19 cellular contexts compared by ENCODE assay signal in the genomic region with DNA sequence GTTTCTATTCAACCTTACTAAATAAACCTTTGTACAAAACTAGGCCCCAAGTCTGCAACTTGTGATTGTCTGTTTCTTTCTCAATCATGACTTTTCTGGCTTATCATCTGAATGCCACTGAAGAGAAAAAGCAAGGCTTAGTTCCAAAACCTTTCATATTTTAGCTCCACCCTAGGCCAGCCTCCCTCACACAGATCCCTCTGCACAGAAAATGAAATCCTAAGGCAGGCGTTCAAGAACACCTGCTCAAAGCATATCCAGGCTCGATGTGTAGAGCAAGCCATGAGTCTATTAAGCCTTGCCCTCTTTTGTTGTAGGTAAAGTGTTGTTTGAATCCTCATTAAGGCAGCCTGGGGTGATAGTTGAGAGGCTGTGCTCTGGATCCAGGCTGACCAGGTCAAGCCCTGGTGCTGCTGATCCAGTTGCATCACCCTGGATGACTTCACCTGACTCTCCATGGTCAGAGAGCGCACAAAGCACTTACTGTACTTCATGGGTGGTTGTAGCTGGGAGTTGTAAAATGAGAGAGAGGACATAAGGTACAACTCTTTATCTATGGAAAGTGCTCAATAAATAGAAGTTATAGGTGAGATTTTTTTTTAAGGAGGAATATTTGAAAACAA. TPM values are rescaled to one million over a fixed set of nuclear protein-coding genes. Genes with fewer than 3 reads are reported as not detected.
"Had no signal": no experiment of that assay in that cellular context is flagged by ENCODE, and none has a peak within 500 bp of the region (broad histone marks: within the 10 kb centered on the region; RNA-seq: fewer than 3 reads in every experiment).

No MANE protein-coding gene starts in this region.

- H3K36me3 Mint-ChIP-seq: naive thymus-derived CD4-positive, alpha-beta T cell; stimulated activated naive B cell treated with anti-CD40 and anti-IgM and Interleukin-4, amounts not matched to agents 10 μg/mL and 1 μg/mL and 100 μg/mL, for 72 hours had no signal

- DNase-seq: activated CD4-positive, alpha-beta T cell treated with anti-CD3 and anti-CD28 coated beads, Interleukin-2, amount 50 U/mL, for 48 hours; activated CD4-positive, CD25-positive, alpha-beta regulatory T cell treated with anti-CD3 and anti-CD28 coated beads, Interleukin-2, amount 50 U/mL, for 72 hours; activated naive CD4-positive, alpha-beta T cell treated with anti-CD3 and anti-CD28 coated beads for 36 hours; activated naive CD8-positive, alpha-beta T cell treated with anti-CD3 and anti-CD28 coated beads, Interleukin-2, amount 50 U/mL, for 24 hours; aorta; cerebellar nuclear complex; dermis blood vessel endothelial cell; gastrocnemius medialis; heart left ventricle; mammary epithelial cell; naive thymus-derived CD4-positive, alpha-beta T cell; stimulated activated CD4-positive, alpha-beta T cell treated with anti-CD3 and anti-CD28 coated beads, Interleukin-2, amount 100 ng/mL, for 48 hours; stimulated activated naive B cell treated with anti-CD40 and anti-IgM and Interleukin-4, amounts not matched to agents 10 μg/mL and 1 μg/mL and 100 μg/mL, for 72 hours; T1000; tibial artery; uterus had no signal

- H3K27ac ChIP-seq: breast epithelium, gastrocnemius medialis, neutrophil, tibial artery, uterus had no signal

- H3K27me3 ChIP-seq: breast epithelium, gastrocnemius medialis, heart left ventricle, neutrophil, tibial artery, uterus had no signal

- H3K4me3 ChIP-seq: breast epithelium, gastrocnemius medialis, heart left ventricle, tibial artery, uterus had no signal

- H3K4me3 Mint-ChIP-seq: activated naive CD4-positive, alpha-beta T cell treated with anti-CD3 and anti-CD28 coated beads for 36 hours; activated naive CD8-positive, alpha-beta T cell treated with anti-CD3 and anti-CD28 coated beads, Interleukin-2, amount 50 U/mL, for 24 hours; naive thymus-derived CD4-positive, alpha-beta T cell; stimulated activated naive B cell treated with anti-CD40 and anti-IgM and Interleukin-4, amounts not matched to agents 10 μg/mL and 1 μg/mL and 100 μg/mL, for 72 hours had no signal

- H3K4me1 Mint-ChIP-seq: activated naive CD8-positive, alpha-beta T cell treated with anti-CD3 and anti-CD28 coated beads, Interleukin-2, amount 50 U/mL, for 24 hours had no signal

- H3K9me3 Mint-ChIP-seq: activated naive CD4-positive, alpha-beta T cell treated with anti-CD3 and anti-CD28 coated beads for 36 hours; activated naive CD8-positive, alpha-beta T cell treated with anti-CD3 and anti-CD28 coated beads, Interleukin-2, amount 50 U/mL, for 24 hours; activated T-helper 2 cell treated with anti-CD3 and anti-CD28 coated beads, Interferon-gamma antibody, Interleukin-2, Interleukin-4, amounts not matched to agents 10 μg/mL and 5 μg/mL and 100 μg/mL, durations not matched to agents 14 hours and 24 hours and 36 hours; naive thymus-derived CD4-positive, alpha-beta T cell; stimulated activated naive B cell treated with anti-CD40 and anti-IgM and Interleukin-4, amounts not matched to agents 10 μg/mL and 1 μg/mL and 100 μg/mL, for 72 hours had no signal

- H3K4me1 ChIP-seq: breast epithelium, gastrocnemius medialis, tibial artery, uterus had no signal

- H3K36me3 ChIP-seq: breast epithelium, gastrocnemius medialis, heart left ventricle, neutrophil, tibial artery, uterus had no signal

- H3K27ac Mint-ChIP-seq: activated naive CD4-positive, alpha-beta T cell treated with anti-CD3 and anti-CD28 coated beads for 36 hours; activated naive CD8-positive, alpha-beta T cell treated with anti-CD3 and anti-CD28 coated beads, Interleukin-2, amount 50 U/mL, for 24 hours; activated T-helper 2 cell treated with anti-CD3 and anti-CD28 coated beads, Interferon-gamma antibody, Interleukin-2, Interleukin-4, amounts not matched to agents 10 μg/mL and 5 μg/mL and 100 μg/mL, durations not matched to agents 14 hours and 24 hours and 36 hours; naive thymus-derived CD4-positive, alpha-beta T cell; stimulated activated naive B cell treated with anti-CD40 and anti-IgM and Interleukin-4, amounts not matched to agents 10 μg/mL and 1 μg/mL and 100 μg/mL, for 72 hours had no signal

- H3K9me3 ChIP-seq: breast epithelium, gastrocnemius medialis, heart left ventricle, neutrophil, tibial artery, uterus had no signal

- ATAC-seq: activated naive CD8-positive, alpha-beta T cell treated with anti-CD3 and anti-CD28 coated beads, Interleukin-2, amount 50 U/mL, for 24 hours; heart left ventricle; naive thymus-derived CD4-positive, alpha-beta T cell; stimulated activated naive B cell treated with anti-CD40 and anti-IgM and Interleukin-4, amounts not matched to agents 10 μg/mL and 1 μg/mL and 100 μg/mL, for 72 hours had no signal

RNA-seq across cellular contexts. Expression of gene FYB2, which starts 39.0 kb away (rescaled TPM):
- polyA plus RNA-seq: mammary epithelial cell; naive thymus-derived CD4-positive, alpha-beta T cell had no signal
